In the genomic region with DNA sequence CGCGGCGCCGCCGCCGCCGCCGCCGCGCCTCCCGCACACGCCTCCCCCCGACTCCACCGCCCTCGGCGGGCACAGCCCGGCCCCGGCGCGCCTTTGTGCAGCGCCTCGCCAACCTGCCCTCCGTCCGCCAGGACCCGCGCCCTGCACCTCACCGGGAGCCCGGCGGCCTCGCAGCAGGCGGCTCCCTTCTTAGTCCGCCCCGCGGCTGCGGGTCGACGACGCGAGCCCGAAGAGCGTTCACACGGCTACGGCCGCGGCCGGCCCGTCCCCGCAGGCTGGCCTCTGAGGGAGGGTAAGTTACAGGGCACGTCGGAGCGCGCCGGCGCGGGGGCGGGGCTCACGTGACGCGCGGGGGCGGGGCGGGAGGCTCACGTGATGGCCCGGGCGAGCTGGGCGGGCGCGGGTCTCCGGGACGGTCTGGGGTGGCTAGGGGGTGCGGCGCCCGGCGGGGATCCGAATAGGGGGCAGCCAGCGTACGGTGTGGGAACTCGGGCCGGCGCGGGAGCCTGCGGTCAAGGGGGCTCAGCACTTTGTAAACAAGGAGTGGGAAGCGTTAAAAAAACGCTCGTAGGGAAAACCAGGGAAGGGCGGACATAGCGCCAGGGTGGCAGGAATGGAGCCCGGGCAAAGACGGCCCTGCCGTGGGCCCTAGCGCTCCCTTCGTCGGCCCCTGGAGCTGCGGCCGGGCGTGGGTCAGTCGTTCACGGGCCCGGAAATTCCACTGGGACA, we compare ENCODE assay signal across 8 cellular contexts. TPM values are rescaled to one million over a fixed set of nuclear protein-coding genes. Genes with fewer than 3 reads are reported as not detected.
DNase-seq lines count a peak whose midpoint lies in the region; ATAC-seq and TF ChIP-seq lines count a peak whose summit lies in the region.

A gene with protein sequence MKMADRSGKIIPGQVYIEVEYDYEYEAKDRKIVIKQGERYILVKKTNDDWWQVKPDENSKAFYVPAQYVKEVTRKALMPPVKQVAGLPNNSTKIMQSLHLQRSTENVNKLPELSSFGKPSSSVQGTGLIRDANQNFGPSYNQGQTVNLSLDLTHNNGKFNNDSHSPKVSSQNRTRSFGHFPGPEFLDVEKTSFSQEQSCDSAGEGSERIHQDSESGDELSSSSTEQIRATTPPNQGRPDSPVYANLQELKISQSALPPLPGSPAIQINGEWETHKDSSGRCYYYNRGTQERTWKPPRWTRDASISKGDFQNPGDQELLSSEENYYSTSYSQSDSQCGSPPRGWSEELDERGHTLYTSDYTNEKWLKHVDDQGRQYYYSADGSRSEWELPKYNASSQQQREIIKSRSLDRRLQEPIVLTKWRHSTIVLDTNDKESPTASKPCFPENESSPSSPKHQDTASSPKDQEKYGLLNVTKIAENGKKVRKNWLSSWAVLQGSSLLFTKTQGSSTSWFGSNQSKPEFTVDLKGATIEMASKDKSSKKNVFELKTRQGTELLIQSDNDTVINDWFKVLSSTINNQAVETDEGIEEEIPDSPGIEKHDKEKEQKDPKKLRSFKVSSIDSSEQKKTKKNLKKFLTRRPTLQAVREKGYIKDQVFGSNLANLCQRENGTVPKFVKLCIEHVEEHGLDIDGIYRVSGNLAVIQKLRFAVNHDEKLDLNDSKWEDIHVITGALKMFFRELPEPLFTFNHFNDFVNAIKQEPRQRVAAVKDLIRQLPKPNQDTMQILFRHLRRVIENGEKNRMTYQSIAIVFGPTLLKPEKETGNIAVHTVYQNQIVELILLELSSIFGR (minus strand): TSS at position 301 of the 729 bp plus-strand sequence. CDS start 19,976 bp downstream, outside the sequence.

- H3K9me3 ChIP-seq in tibial artery: no peaks in the 10 kb centered on the region

- no peaks in the 10 kb centered on the region; the same call in 1 of the 2 replicates for H3F3A ChIP-seq in GM23338 (replicated peaks; ENCODE audit: low read depth)

- ATAC-seq in GM23338: peak; percentile 90

- peaks cover 3% of the 10 kb centered on the region; the same call in 1 of the 3 replicates for H3K9me3 Mint-ChIP-seq in GM23338

- no peaks in the 10 kb centered on the region for H3K9me2 ChIP-seq in GM23338 (ENCODE audit: insufficient read depth)

- H3K79me2 ChIP-seq in GM23338 (replicated peaks; ENCODE audit: insufficient read depth): peaks cover 46% of the 10 kb centered on the region

- H3K4me3 ChIP-seq in GM23338 (peak within 1 kb of the TSS; percentile 96), LNCaP clone FGC (ENCODE audit: low read depth, low read length) (peak within 1 kb of the TSS; percentile 81), tibial artery (peak within 1 kb of the TSS; percentile 75 to 85)

- peak within 1 kb of the TSS; percentile 99 for H3K4me2 ChIP-seq in GM23338

- peaks cover 17% of the 10 kb centered on the region for H4K20me1 ChIP-seq in GM23338 (replicated peaks; ENCODE audit: insufficient read depth)

- H3K36me3 ChIP-seq in GM23338 (ENCODE audit: insufficient read depth) (no peaks in the 10 kb centered on the region), tibial artery (no peaks in the 10 kb centered on the region)

- no peak for TF ChIP-seq CTCF in GM23338 (conservative IDR thresholded peaks at IDR 0.05; ENCODE audit: low read depth in 2 of 2)
- no peak for TF ChIP-seq CTCF in LNCaP clone FGC (IDR thresholded peaks at IDR 0.05; ENCODE audit: control insufficient read depth, extremely low read depth, insufficient read depth)
- TF ChIP-seq CTCF in tibial artery (IDR thresholded peaks at IDR 0.05): no peak

- peaks cover 37% of the 10 kb centered on the region for H3K4me1 ChIP-seq in GM23338 (ENCODE audit: insufficient read depth)
- H3K4me1 ChIP-seq in tibial artery: peaks cover 0 to 33% (median 12%) of the 10 kb centered on the region in 4 donors

- H2AFZ ChIP-seq in GM23338: peak within 1 kb of the TSS; percentile 89

- intact Hi-C loops in cardiac septum (cut with DNase I): loop anchor here (5.0 kb wide), 1 partner anchor 66 kb away; no protein-coding TSS in a partner anchor
- intact Hi-C loops in tibial artery (cut with DNase I; ENCODE audit: low total_unique reads): no loop called here

- H3K27me3 Mint-ChIP-seq in GM23338 (ENCODE audit: insufficient read depth, low read depth, poor library complexity): peaks cover 6% of the 10 kb centered on the region

- H3K27ac ChIP-seq in GM23338 (ENCODE audit: low read depth): peak within 1 kb of the TSS; percentile 87
- H3K27ac ChIP-seq in adipose tissue (ENCODE audit: low read depth, low read length): peak within 1 kb of the TSS; percentile 74
- H3K27ac ChIP-seq in tibial artery: peak within 1 kb of the TSS; percentile 94 to 96

- DNase-seq in GF-D8 (lab: John Stamatoyannopoulos, UW): peak; percentile 40
- peak; percentile 92 for DNase-seq in GM23338 (ENCODE audit: low spot score)
- DNase-seq in LNCaP clone FGC (ENCODE audit: low read depth): peak; percentile 35
- DNase-seq in SW 1271 (lab: John Stamatoyannopoulos, UW): peak; percentile 47 to 67
- peak; percentile 96 for DNase-seq in cardiac septum (ENCODE audit: low spot score)
- peak; percentile 72 for DNase-seq in pons (ENCODE audit: low spot score)
- DNase-seq in tibial artery: peak; percentile 89 to 95

- H3K36me3 Mint-ChIP-seq in GM23338 (ENCODE audit: low read depth): peaks cover 6% of the 10 kb centered on the region; the same call in 2 of the 3 replicates

- H3K4me1 Mint-ChIP-seq in GM23338: peaks cover 36% of the 10 kb centered on the region

- H3K4me3 Mint-ChIP-seq in GM23338: peak within 1 kb of the TSS; percentile 93

- peak within 1 kb of the TSS; percentile 90 for H3K27ac Mint-ChIP-seq in GM23338

- H3K27me3 ChIP-seq in GM23338 (ENCODE audit: insufficient read depth) (no peaks in the 10 kb centered on the region), tibial artery (no peaks in the 10 kb centered on the region)

- 0 to 1% (median 0%) methylated on average over 74 to 99 of the region's 99 CpGs for WGBS in adipose tissue, 3 donors

TF ChIP-seq in GM23338, 12 proteins besides CTCF, POLR2A, EP300 and RAD21 (continues in another document):
- TF ChIP-seq ETS1 (IDR thresholded peaks at IDR 0.05) (no peak), POLR2AphosphoS5 (IDR thresholded peaks at IDR 0.05; ENCODE audit: low read depth) (peak; percentile 90)

RNA-seq across cellular contexts. Expression of the gene that starts here (rescaled TPM):
- total RNA-seq in GM23338 (2014; rRNA removed; shearing (Covaris generic)): 49.7 and 50.7 TPM in 2 replicates
- polyA plus RNA-seq in GM23338 (2016; fragmentation: Nextera tagmentation; extraction: Ambion mirVana) (27.5 and 31.7 TPM in 2 replicates), adipose tissue (10 to 100 TPM in 1 of 3 donors, 1 to 10 TPM in 2; 7.8 to 25.8 (median 9.2) TPM)
- total RNA-seq in cardiac septum: 21.7 TPM

Comparison
In these comparisons a context has a peak if more than half of its experiments do, and no peak if none do; other contexts are left out.
1. Peak in every context shown above with its lines: DNase-seq, ATAC-seq, H3K4me3 ChIP-seq and H3K27ac ChIP-seq.
2. DNase-seq: peak in every context shown above with its lines; median percentile 96 in cardiac septum; 92 in GM23338; 92 in tibial artery; 72 in pons; 57 in SW 1271; 40 in GF-D8; 35 in LNCaP clone FGC.